22 cellular contexts compared by ENCODE assay signal in genomic region chr12:26026713-26027112, GRCh38.
"Had no signal": no experiment of that assay in that cellular context is flagged by ENCODE, and none has a peak within 500 bp of the region (broad histone marks: within the 10 kb centered on the region; RNA-seq: fewer than 3 reads in every experiment).

No MANE protein-coding gene starts in this region.

- H3K36me3 ChIP-seq: SJSA1 had no signal

- H3K27ac Mint-ChIP-seq: T-cell had no signal

- H3K4me3 Mint-ChIP-seq: T-cell had no signal

- H3K27ac ChIP-seq: SJSA1, SK-N-MC had no signal

- H3K4me1 Mint-ChIP-seq: T-cell had no signal

- H3K27me3 ChIP-seq: SJSA1 had no signal

- H3K4me3 ChIP-seq: SJSA1, SK-N-MC had no signal

- H3K9me3 Mint-ChIP-seq: T-cell had no signal

- DNase-seq: KBM-7, MV-4-11, NCI-H1048, NCI-H1105 treated with DMSO at 0.1 percent for 48 hours, NCI-H1417 treated with DMSO at 0.1 percent for 48 hours, NCI-H146, NCI-H1694 treated with DMSO at 0.1 percent for 48 hours, NCI-H2029, NCI-H2081 treated with DMSO at 0.1 percent for 48 hours, NCI-H2171, NCI-H226, NCI-H446, NCI-H510A, NCI-H524 treated with DMSO at 0.1 percent for 48 hours, NCI-H69, NCI-H774, SHP77 treated with DMSO at 0.1 percent for 48 hours, SW 1271, T-cell had no signal

- H3K36me3 Mint-ChIP-seq: T-cell had no signal

- H3K9me3 ChIP-seq: SJSA1 had no signal

- ATAC-seq: Right ventricle myocardium inferior, T-cell had no signal
